ENCODE assay signal across 31 cellular contexts in genomic region chr6:148650941-148651540, GRCh38.
"Had no signal": no experiment of that assay in that cellular context is flagged by ENCODE, and none has a peak within 500 bp of the region (broad histone marks: within the 10 kb centered on the region; RNA-seq: fewer than 3 reads in every experiment).

No MANE protein-coding gene starts in this region.

- H3K27ac ChIP-seq: cardiac muscle cell, KMS-11, PC-9, RWPE1, VCaP had no signal

- H3K4me3 ChIP-seq: cardiac muscle cell, PC-9 had no signal

- DNase-seq: activated B cell treated with CpG ODN at 0.5 μM for 24 hours; activated CD4-positive, alpha-beta memory T cell treated with anti-CD3 and anti-CD28 coated beads for 36 hours; activated CD4-positive, alpha-beta T cell treated with anti-CD3 and anti-CD28 coated beads for 4 hours; activated CD4-positive, alpha-beta T cell treated with anti-CD3 and anti-CD28 coated beads, Interleukin-2, amount 50 U/mL, for 1 hour; activated CD4-positive, CD25-positive, alpha-beta regulatory T cell treated with anti-CD3 and anti-CD28 coated beads, Interleukin-2, amount 50 U/mL, for 72 hours; activated CD8-positive, alpha-beta memory T cell treated with anti-CD3 and anti-CD28 coated beads, Interleukin-2, amount 50 U/mL, for 48 hours; activated effector memory CD4-positive, alpha-beta T cell treated with Interleukin-2 at 50 U/mL for 16 hours; activated naive CD4-positive, alpha-beta T cell treated with anti-CD3 and anti-CD28 coated beads, Interleukin-2, amount 10 ng/mL, durations not matched to agents 7 days and 5 days; activated naive CD8-positive, alpha-beta T cell treated with anti-CD3 and anti-CD28 coated beads, Interleukin-2, amount 50 U/mL, for 24 hours; activated T-cell treated with anti-CD3 and anti-CD28 coated beads, Interleukin-2, amount 50 U/mL, for 48 hours; amniotic stem cell; aorta; MM.1S; MV-4-11; NCI-H1092; NCI-H1436 treated with DMSO at 0.1 percent for 48 hours; NCI-H1694 treated with DMSO at 0.1 percent for 48 hours; NCI-H2029; NCI-H345; NCI-H524 treated with DMSO at 0.1 percent for 48 hours; PC-9; SW 1271; T-helper 1 cell; T-helper 2 cell; T-helper 9 cell had no signal

- H3K27ac Mint-ChIP-seq: activated B cell treated with CpG ODN at 0.5 μM for 24 hours; activated CD4-positive, alpha-beta memory T cell treated with anti-CD3 and anti-CD28 coated beads for 36 hours; activated naive CD4-positive, alpha-beta T cell treated with anti-CD3 and anti-CD28 coated beads, Interleukin-2, amount 10 ng/mL, durations not matched to agents 7 days and 5 days; activated naive CD8-positive, alpha-beta T cell; activated naive CD8-positive, alpha-beta T cell treated with anti-CD3 and anti-CD28 coated beads, Interleukin-2, amount 50 U/mL, for 24 hours had no signal

- H3K27me3 ChIP-seq: cardiac muscle cell had no signal

- H3K36me3 ChIP-seq: cardiac muscle cell had no signal

- H3K4me3 Mint-ChIP-seq: activated B cell treated with CpG ODN at 0.5 μM for 24 hours; activated CD4-positive, alpha-beta memory T cell treated with anti-CD3 and anti-CD28 coated beads for 36 hours; activated naive CD4-positive, alpha-beta T cell treated with anti-CD3 and anti-CD28 coated beads, Interleukin-2, amount 10 ng/mL, durations not matched to agents 7 days and 5 days; activated naive CD8-positive, alpha-beta T cell; activated naive CD8-positive, alpha-beta T cell treated with anti-CD3 and anti-CD28 coated beads, Interleukin-2, amount 50 U/mL, for 24 hours had no signal

- ATAC-seq: activated naive CD8-positive, alpha-beta T cell treated with anti-CD3 and anti-CD28 coated beads, Interleukin-2, amount 50 U/mL, for 24 hours; Right ventricle myocardium inferior had no signal

- H3K27me3 Mint-ChIP-seq: activated B cell treated with CpG ODN at 0.5 μM for 24 hours had no signal

- H3K4me1 Mint-ChIP-seq: activated naive CD4-positive, alpha-beta T cell treated with anti-CD3 and anti-CD28 coated beads, Interleukin-2, amount 10 ng/mL, durations not matched to agents 7 days and 5 days had no signal

- H3K36me3 Mint-ChIP-seq: activated naive CD4-positive, alpha-beta T cell treated with anti-CD3 and anti-CD28 coated beads, Interleukin-2, amount 10 ng/mL, durations not matched to agents 7 days and 5 days; activated naive CD8-positive, alpha-beta T cell had no signal
